Comparison of ENCODE assay signal across 1 cellular context in the genomic region with DNA sequence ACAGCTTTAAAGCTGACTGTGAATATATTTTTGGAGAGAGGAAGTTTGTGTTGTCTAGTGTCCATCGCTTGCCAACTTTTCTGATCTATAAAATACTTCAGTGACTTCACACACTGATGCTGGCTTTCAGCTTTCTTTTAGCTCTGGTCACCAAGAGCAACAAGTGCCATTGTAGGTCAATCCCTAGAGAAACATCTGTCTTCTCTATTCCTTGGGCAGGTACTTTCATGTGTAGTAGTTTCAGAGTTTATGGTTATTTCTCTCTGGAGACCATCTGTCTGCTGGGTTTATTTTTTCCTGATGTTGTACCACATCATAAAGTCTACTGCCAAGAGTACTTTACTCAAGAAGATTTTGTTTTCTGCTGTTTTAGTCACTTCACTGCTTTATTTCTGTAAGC.
TF ChIP-seq lines count a peak whose summit lies in the region.

No MANE protein-coding gene starts in this region.

TF ChIP-seq in WTC11, 78 proteins besides CTCF, POLR2A, EP300 and RAD21 (continued from another document):
- TF ChIP-seq, protein P1, sequence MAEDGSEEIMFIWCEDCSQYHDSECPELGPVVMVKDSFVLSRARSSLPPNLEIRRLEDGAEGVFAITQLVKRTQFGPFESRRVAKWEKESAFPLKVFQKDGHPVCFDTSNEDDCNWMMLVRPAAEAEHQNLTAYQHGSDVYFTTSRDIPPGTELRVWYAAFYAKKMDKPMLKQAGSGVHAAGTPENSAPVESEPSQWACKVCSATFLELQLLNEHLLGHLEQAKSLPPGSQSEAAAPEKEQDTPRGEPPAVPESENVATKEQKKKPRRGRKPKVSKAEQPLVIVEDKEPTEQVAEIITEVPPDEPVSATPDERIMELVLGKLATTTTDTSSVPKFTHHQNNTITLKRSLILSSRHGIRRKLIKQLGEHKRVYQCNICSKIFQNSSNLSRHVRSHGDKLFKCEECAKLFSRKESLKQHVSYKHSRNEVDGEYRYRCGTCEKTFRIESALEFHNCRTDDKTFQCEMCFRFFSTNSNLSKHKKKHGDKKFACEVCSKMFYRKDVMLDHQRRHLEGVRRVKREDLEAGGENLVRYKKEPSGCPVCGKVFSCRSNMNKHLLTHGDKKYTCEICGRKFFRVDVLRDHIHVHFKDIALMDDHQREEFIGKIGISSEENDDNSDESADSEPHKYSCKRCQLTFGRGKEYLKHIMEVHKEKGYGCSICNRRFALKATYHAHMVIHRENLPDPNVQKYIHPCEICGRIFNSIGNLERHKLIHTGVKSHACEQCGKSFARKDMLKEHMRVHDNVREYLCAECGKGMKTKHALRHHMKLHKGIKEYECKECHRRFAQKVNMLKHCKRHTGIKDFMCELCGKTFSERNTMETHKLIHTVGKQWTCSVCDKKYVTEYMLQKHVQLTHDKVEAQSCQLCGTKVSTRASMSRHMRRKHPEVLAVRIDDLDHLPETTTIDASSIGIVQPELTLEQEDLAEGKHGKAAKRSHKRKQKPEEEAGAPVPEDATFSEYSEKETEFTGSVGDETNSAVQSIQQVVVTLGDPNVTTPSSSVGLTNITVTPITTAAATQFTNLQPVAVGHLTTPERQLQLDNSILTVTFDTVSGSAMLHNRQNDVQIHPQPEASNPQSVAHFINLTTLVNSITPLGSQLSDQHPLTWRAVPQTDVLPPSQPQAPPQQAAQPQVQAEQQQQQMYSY (CRISPR knock-in tag; IDR thresholded peaks at IDR 0.05) = no peak
- TF ChIP-seq, protein P2, sequence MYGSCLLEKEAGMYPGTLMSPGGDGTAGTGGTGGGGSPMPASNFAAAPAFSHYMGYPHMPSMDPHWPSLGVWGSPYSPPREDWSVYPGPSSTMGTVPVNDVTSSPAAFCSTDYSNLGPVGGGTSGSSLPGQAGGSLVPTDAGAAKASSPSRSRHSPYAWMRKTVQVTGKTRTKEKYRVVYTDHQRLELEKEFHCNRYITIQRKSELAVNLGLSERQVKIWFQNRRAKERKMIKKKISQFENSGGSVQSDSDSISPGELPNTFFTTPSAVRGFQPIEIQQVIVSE (CRISPR knock-in tag; IDR thresholded peaks at IDR 0.05; ENCODE audit: borderline replicate concordance) = no peak
- TF ChIP-seq, protein P3, sequence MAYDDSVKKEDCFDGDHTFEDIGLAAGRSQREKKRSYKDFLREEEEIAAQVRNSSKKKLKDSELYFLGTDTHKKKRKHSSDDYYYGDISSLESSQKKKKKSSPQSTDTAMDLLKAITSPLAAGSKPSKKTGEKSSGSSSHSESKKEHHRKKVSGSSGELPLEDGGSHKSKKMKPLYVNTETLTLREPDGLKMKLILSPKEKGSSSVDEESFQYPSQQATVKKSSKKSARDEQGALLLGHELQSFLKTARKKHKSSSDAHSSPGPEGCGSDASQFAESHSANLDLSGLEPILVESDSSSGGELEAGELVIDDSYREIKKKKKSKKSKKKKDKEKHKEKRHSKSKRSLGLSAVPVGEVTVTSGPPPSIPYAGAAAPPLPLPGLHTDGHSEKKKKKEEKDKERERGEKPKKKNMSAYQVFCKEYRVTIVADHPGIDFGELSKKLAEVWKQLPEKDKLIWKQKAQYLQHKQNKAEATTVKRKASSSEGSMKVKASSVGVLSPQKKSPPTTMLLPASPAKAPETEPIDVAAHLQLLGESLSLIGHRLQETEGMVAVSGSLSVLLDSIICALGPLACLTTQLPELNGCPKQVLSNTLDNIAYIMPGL (CRISPR knock-in tag; IDR thresholded peaks at IDR 0.05) = no peak
- TF ChIP-seq ZNF121 (CRISPR knock-in tag; IDR thresholded peaks at IDR 0.05) (no peak), IRF2 (CRISPR knock-in tag; IDR thresholded peaks at IDR 0.05; ENCODE audit: borderline replicate concordance, low read depth) (no peak), GTF2I (CRISPR knock-in tag; conservative IDR thresholded peaks at IDR 0.05) (no peak), CBFB (CRISPR knock-in tag; IDR thresholded peaks at IDR 0.05; ENCODE audit: low read depth) (no peak), PRRX2 (CRISPR knock-in tag; IDR thresholded peaks at IDR 0.05) (no peak), FOXK1 (CRISPR knock-in tag; IDR thresholded peaks at IDR 0.05) (no peak), CREB1 (CRISPR knock-in tag; IDR thresholded peaks at IDR 0.05) (no peak), NFYB (CRISPR knock-in tag; conservative IDR thresholded peaks at IDR 0.05; ENCODE audit: low read depth) (no peak)
- TF ChIP-seq, protein P4, sequence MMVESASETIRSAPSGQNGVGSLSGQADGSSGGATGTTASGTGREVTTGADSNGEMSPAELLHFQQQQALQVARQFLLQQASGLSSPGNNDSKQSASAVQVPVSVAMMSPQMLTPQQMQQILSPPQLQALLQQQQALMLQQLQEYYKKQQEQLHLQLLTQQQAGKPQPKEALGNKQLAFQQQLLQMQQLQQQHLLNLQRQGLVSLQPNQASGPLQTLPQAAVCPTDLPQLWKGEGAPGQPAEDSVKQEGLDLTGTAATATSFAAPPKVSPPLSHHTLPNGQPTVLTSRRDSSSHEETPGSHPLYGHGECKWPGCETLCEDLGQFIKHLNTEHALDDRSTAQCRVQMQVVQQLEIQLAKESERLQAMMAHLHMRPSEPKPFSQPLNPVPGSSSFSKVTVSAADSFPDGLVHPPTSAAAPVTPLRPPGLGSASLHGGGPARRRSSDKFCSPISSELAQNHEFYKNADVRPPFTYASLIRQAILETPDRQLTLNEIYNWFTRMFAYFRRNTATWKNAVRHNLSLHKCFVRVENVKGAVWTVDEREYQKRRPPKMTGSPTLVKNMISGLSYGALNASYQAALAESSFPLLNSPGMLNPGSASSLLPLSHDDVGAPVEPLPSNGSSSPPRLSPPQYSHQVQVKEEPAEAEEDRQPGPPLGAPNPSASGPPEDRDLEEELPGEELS (CRISPR knock-in tag; IDR thresholded peaks at IDR 0.05) = no peak
